Comparison of ENCODE assay signal across 29 cellular contexts in genomic region chr16:10740000-10740844, GRCh38. TPM values are rescaled to one million over a fixed set of nuclear protein-coding genes. Genes with fewer than 3 reads are reported as not detected.
DNase-seq lines count a peak whose midpoint lies in the region; ATAC-seq and TF ChIP-seq lines count a peak whose summit lies in the region.
"Had no signal": no experiment of that assay in that cellular context is flagged by ENCODE, and none has a peak within 500 bp of the region (broad histone marks: within the 10 kb centered on the region; RNA-seq: fewer than 3 reads in every experiment).

No MANE protein-coding gene starts in this region.

- no peak overlapping the region for H3K14ac ChIP-seq in IMR-90 (replicated peaks; ENCODE audit: low read depth, low read length)

- H3K23ac ChIP-seq in IMR-90 (ENCODE audit: low read depth, low read length) = no peak overlapping the region

- H3K4me1 Mint-ChIP-seq in activated CD4-positive, alpha-beta T cell treated with anti-CD3 and anti-CD28 coated beads, Interleukin-2, amount 10 ng/mL, durations not matched to agents 24 days and 14 days = peaks cover 46% of the 10 kb centered on the region
- H3K4me1 Mint-ChIP-seq in chondrocyte (ENCODE audit: low read depth) = peaks cover 34% of the 10 kb centered on the region
- peaks cover 66% of the 10 kb centered on the region for H3K4me1 Mint-ChIP-seq in stimulated activated memory B cell treated with anti-CD40 and anti-IgM and Interleukin-4, amounts not matched to agents 10 μg/mL and 1 μg/mL and 100 μg/mL, for 72 hours

- no peak for ATAC-seq in IMR-90 (ENCODE audit: low read depth)
- no peak for ATAC-seq in stimulated activated memory B cell treated with anti-CD40 and anti-IgM and Interleukin-4, amounts not matched to agents 10 μg/mL and 1 μg/mL and 100 μg/mL, for 72 hours
- ATAC-seq in GM18498 (IDR thresholded peaks at IDR 0.05; ENCODE audit: unreplicated experiment) = no peak
- ATAC-seq: activated naive CD4-positive, alpha-beta T cell treated with anti-CD3 and anti-CD28 coated beads, Interleukin-2, amount 50 U/mL, for 72 hours; K562; mucosa of descending colon; stimulated activated naive CD8-positive, alpha-beta T cell treated with anti-CD3 and anti-CD28 coated beads, Interleukin-15, Interleukin-2, amounts not matched to agents 100 U/mL and 50 U/mL, for 24 hours had no signal

- H3K4me1 ChIP-seq in IMR-90 (ENCODE audit: control insufficient read depth, insufficient read depth, low read length) (peaks cover 2% of the 10 kb centered on the region; the same call in 1 of the 2 replicates), hepatocyte (ENCODE audit: insufficient read depth) (peaks cover 9% of the 10 kb centered on the region)

- H2AK9ac ChIP-seq in IMR-90 (replicated peaks; ENCODE audit: low read depth, low read length, poor library complexity) = peak overlapping the region; percentile 19

- peaks cover 0 to 9% of the 10 kb centered on the region in 2 experiments; a peak in 2 of 4 replicates for H3K79me1 ChIP-seq in IMR-90 (ENCODE audit: low read depth in 1 of 2, low read length in 2 of 2)

- H4K20me1 ChIP-seq in IMR-90 (ENCODE audit: insufficient read depth, low read length) (no peaks in the 10 kb centered on the region; the same call in 1 of the 2 replicates), hepatocyte (ENCODE audit: insufficient read depth, poor library complexity, severe bottlenecking) (no peaks in the 10 kb centered on the region)

- H3K27me3 ChIP-seq in IMR-90 (ENCODE audit: control insufficient read depth, insufficient read depth, low read length) (no peaks in the 10 kb centered on the region), hepatocyte (no peaks in the 10 kb centered on the region)
- H3K27me3 ChIP-seq: MG63, tibial artery had no signal

- CTCF ChIA-PET in IMR-90 (lab: Yijun Ruan, JAX) = interaction anchor here (0.6 to 1.3 kb wide), 2 partner anchors 160 to 226 kb away, joined by 3 to 5 read pairs; partner anchors contain the start of gene EMP2

- H3K4me2 ChIP-seq in IMR-90 (ENCODE audit: low read depth, low read length) (no peak overlapping the region), hepatocyte (no peak overlapping the region)
- H3K4me2 ChIP-seq: smooth muscle cell had no signal

- POLR2A ChIA-PET in IMR-90 (lab: Charles Lee; ENCODE audit: unreplicated experiment) = no interaction called here

- no peak overlapping the region for H3K4me3 ChIP-seq in IMR-90 (ENCODE audit: insufficient read depth, low read depth, low read length)
- H3K4me3 ChIP-seq in hepatocyte = no peak overlapping the region
- H3K4me3 ChIP-seq: K562, MG63, mucosa of descending colon, smooth muscle cell, tibial artery had no signal

- H2BK120ac ChIP-seq in IMR-90 (ENCODE audit: low read depth, low read length) = no peak overlapping the region

- no peak for TF ChIP-seq RAD21 in IMR-90 (IDR thresholded peaks at IDR 0.05; ENCODE audit: low read length)

- TF ChIP-seq CTCF in IMR-90 (conservative IDR thresholded peaks at IDR 0.05; ENCODE audit: low read depth, low read length) = no peak
- TF ChIP-seq CTCF in chondrocyte (IDR thresholded peaks at IDR 0.05) = no peak
- TF ChIP-seq CTCF in GM10266 (IDR thresholded peaks at IDR 0.05; ENCODE audit: control insufficient read depth, insufficient read depth, low read depth, missing control alignments) = no peak
- TF ChIP-seq CTCF in hepatocyte (IDR thresholded peaks at IDR 0.05; ENCODE audit: poor library complexity) = no peak

- DNase-seq in activated CD4-positive, alpha-beta T cell treated with anti-CD3 and anti-CD28 coated beads, Interleukin-2, amount 10 ng/mL, durations not matched to agents 24 days and 14 days = no peak
- no peak for DNase-seq in activated CD4-positive, alpha-beta T cell treated with anti-CD3 and anti-CD28 coated beads for 1 hour
- DNase-seq in IMR-90 (no peak), chondrocyte (ENCODE audit: low spot score) (peak; percentile 59), GM10266 (ENCODE audit: extremely low spot score) (no peak), hepatocyte (ENCODE audit: low spot score) (no peak)
- DNase-seq: 8988T; AML-193; COR-L47; effector memory CD4-positive, alpha-beta T cell; foreskin melanocyte; H7; hippocampal formation; MG63; mucosa of descending colon; NCI-H1436 treated with DMSO at 0.1 percent for 48 hours; nucleus accumbens; stimulated activated CD4-positive, alpha-beta T cell treated with anti-CD3 and anti-CD28 coated beads, Interleukin-2, amount 100 ng/mL, for 48 hours; stimulated activated naive CD8-positive, alpha-beta T cell treated with anti-CD3 and anti-CD28 coated beads, Interleukin-15, Interleukin-2, amounts not matched to agents 100 U/mL and 50 U/mL, for 24 hours; tibial artery; WERI-Rb-1 had no signal

- intact Hi-C loops in activated CD4-positive, alpha-beta T cell treated with anti-CD3 and anti-CD28 coated beads, Interleukin-2, amount 10 ng/mL, durations not matched to agents 24 days and 14 days (cut with micrococcal nuclease) = loop anchor here (2.0 to 10.0 kb wide), 7 partner anchors 353 to 1943 kb away; partner anchors contain the start of genes ATF7IP2, GSPT1, PMM2 and RSL1D1
- intact Hi-C loops in IMR-90 (cut with micrococcal nuclease) = no loop called here

- dilution Hi-C loops in IMR-90 (cut with HindIII; ENCODE audit: low sequenced_read_pairs, unreplicated experiment) = no loop called here

- no peak for TF ChIP-seq POLR2A in IMR-90 (IDR thresholded peaks at IDR 0.05; ENCODE audit: low read depth, low read length)

- no peak overlapping the region for H2BK20ac ChIP-seq in IMR-90 (ENCODE audit: low read depth, low read length)

- H3K9ac ChIP-seq in IMR-90 (ENCODE audit: low read depth, low read length) = no peak overlapping the region

- H3K9me3 ChIP-seq in IMR-90 (ENCODE audit: control insufficient read depth, insufficient read depth, low read length) (no peaks in the 10 kb centered on the region), hepatocyte (ENCODE audit: low read depth) (no peaks in the 10 kb centered on the region)
- H3K9me3 ChIP-seq: MG63, mucosa of descending colon, tibial artery had no signal

- H4K5ac ChIP-seq in IMR-90 (ENCODE audit: low read depth, low read length) = no peak overlapping the region

- no peak overlapping the region for H3K4ac ChIP-seq in IMR-90 (ENCODE audit: low read depth, low read length)

- H3K9me2 ChIP-seq in hepatocyte (replicated peaks; ENCODE audit: insufficient read depth) = no peaks in the 10 kb centered on the region

- H3K36me3 Mint-ChIP-seq in activated CD4-positive, alpha-beta T cell treated with anti-CD3 and anti-CD28 coated beads, Interleukin-2, amount 10 ng/mL, durations not matched to agents 24 days and 14 days (ENCODE audit: low read depth) = peaks cover 5% of the 10 kb centered on the region
- H3K36me3 Mint-ChIP-seq in chondrocyte (ENCODE audit: low read depth) = no peaks in the 10 kb centered on the region
- H3K36me3 Mint-ChIP-seq in stimulated activated memory B cell treated with anti-CD40 and anti-IgM and Interleukin-4, amounts not matched to agents 10 μg/mL and 1 μg/mL and 100 μg/mL, for 72 hours = peaks cover 1% of the 10 kb centered on the region

- peaks cover 2% of the 10 kb centered on the region for H3K27me3 Mint-ChIP-seq in activated CD4-positive, alpha-beta T cell treated with anti-CD3 and anti-CD28 coated beads, Interleukin-2, amount 10 ng/mL, durations not matched to agents 24 days and 14 days
- no peaks in the 10 kb centered on the region for H3K27me3 Mint-ChIP-seq in chondrocyte (ENCODE audit: low read depth)
- H3K27me3 Mint-ChIP-seq in stimulated activated memory B cell treated with anti-CD40 and anti-IgM and Interleukin-4, amounts not matched to agents 10 μg/mL and 1 μg/mL and 100 μg/mL, for 72 hours = no peaks in the 10 kb centered on the region

- H3K18ac ChIP-seq in IMR-90 (ENCODE audit: low read depth, low read length) = no peak overlapping the region

- peaks cover 3% of the 10 kb centered on the region for H3K9me3 Mint-ChIP-seq in activated CD4-positive, alpha-beta T cell treated with anti-CD3 and anti-CD28 coated beads, Interleukin-2, amount 10 ng/mL, durations not matched to agents 24 days and 14 days
- no peaks in the 10 kb centered on the region for H3K9me3 Mint-ChIP-seq in chondrocyte (ENCODE audit: low read depth)
- no peaks in the 10 kb centered on the region for H3K9me3 Mint-ChIP-seq in stimulated activated memory B cell treated with anti-CD40 and anti-IgM and Interleukin-4, amounts not matched to agents 10 μg/mL and 1 μg/mL and 100 μg/mL, for 72 hours
- H3K9me3 Mint-ChIP-seq: activated naive CD4-positive, alpha-beta T cell treated with anti-CD3 and anti-CD28 coated beads, Interleukin-2, amount 50 U/mL, for 72 hours had no signal

- H3K4me3 Mint-ChIP-seq in activated CD4-positive, alpha-beta T cell treated with anti-CD3 and anti-CD28 coated beads, Interleukin-2, amount 10 ng/mL, durations not matched to agents 24 days and 14 days = peak overlapping the region; percentile 18
- no peak overlapping the region for H3K4me3 Mint-ChIP-seq in chondrocyte (ENCODE audit: unreplicated experiment)
- no peak overlapping the region for H3K4me3 Mint-ChIP-seq in stimulated activated memory B cell treated with anti-CD40 and anti-IgM and Interleukin-4, amounts not matched to agents 10 μg/mL and 1 μg/mL and 100 μg/mL, for 72 hours

- H3K36me3 ChIP-seq in IMR-90 (ENCODE audit: control insufficient read depth, insufficient read depth, low read length) (no peaks in the 10 kb centered on the region), hepatocyte (replicated peaks; ENCODE audit: insufficient read depth, low read depth) (no peaks in the 10 kb centered on the region)
- H3K36me3 ChIP-seq: MG63, tibial artery, WERI-Rb-1 had no signal

- H2BK15ac ChIP-seq in IMR-90 (ENCODE audit: low read depth, low read length) = no peak overlapping the region

- no TSS peak for BruUV-seq in IMR-90 (replicated peaks; lab: Mats Ljungman, UMichigan)

- H3K79me2 ChIP-seq in hepatocyte = no peaks in the 10 kb centered on the region

- H3K27ac ChIP-seq in IMR-90 (ENCODE audit: insufficient read depth, low read length) (no peak overlapping the region), hepatocyte (no peak overlapping the region)
- H3K27ac ChIP-seq: WERI-Rb-1 had no signal

- in situ Hi-C loops in IMR-90 (cut with MboI; ENCODE audit: low sequenced_read_pairs) = loop anchor here (10.0 kb wide), 1 partner anchor 1585 kb away; no protein-coding TSS in a partner anchor

- H2AK5ac ChIP-seq in IMR-90 (ENCODE audit: low read depth, low read length) = peak overlapping the region; percentile 64

- H2BK5ac ChIP-seq in IMR-90 (ENCODE audit: low read depth, low read length, poor library complexity, severe bottlenecking) = no peak overlapping the region

- no peak overlapping the region; the same call in 1 of the 2 replicates for H4K91ac ChIP-seq in IMR-90 (ENCODE audit: insufficient read depth, low read depth, low read length)

- 100% methylated on average over 1 of the region's 10 CpGs; no CpG with 5 or more reads in 1 of the 2 experiments for WGBS in IMR-90 (ENCODE audit: extremely low coverage in 2 of 2, insufficient read length in 1 of 2), 2 experiments
- WGBS in hepatocyte (ENCODE audit: low lambda C conversion rate, missing lambda C conversion rate) = 95% methylated on average over 10 of the region's 10 CpGs

- H3K9me1 ChIP-seq in IMR-90 (ENCODE audit: insufficient read depth, low read length) = 0 out of 2 replicates have a peak, but pooled peaks cover 4% of the 10 kb centered on the region

- H3K56ac ChIP-seq in IMR-90 (ENCODE audit: extremely low read depth, insufficient read depth, low read length) = no peak overlapping the region

- no peak overlapping the region for H4K8ac ChIP-seq in IMR-90 (ENCODE audit: low read depth in 2 of 2, low read length in 2 of 2)

- H3K27ac Mint-ChIP-seq in activated CD4-positive, alpha-beta T cell treated with anti-CD3 and anti-CD28 coated beads, Interleukin-2, amount 10 ng/mL, durations not matched to agents 24 days and 14 days = no peak overlapping the region
- no peak overlapping the region for H3K27ac Mint-ChIP-seq in chondrocyte (ENCODE audit: unreplicated experiment)
- H3K27ac Mint-ChIP-seq in stimulated activated memory B cell treated with anti-CD40 and anti-IgM and Interleukin-4, amounts not matched to agents 10 μg/mL and 1 μg/mL and 100 μg/mL, for 72 hours = peak overlapping the region; percentile 96

- H2AFZ ChIP-seq in IMR-90 (replicated peaks; ENCODE audit: low read length, poor library complexity) = peak overlapping the region; percentile 49
- no peak overlapping the region for H2AFZ ChIP-seq in hepatocyte

RNA-seq across cellular contexts. Expression of gene NUBP1, which starts 3.4 kb away (rescaled TPM):
- total RNA-seq in activated CD4-positive, alpha-beta T cell treated with anti-CD3 and anti-CD28 coated beads, Interleukin-2, amount 10 ng/mL, durations not matched to agents 24 days and 14 days = 38.6 and 39.5 TPM in 2 replicates
- total RNA-seq in IMR-90 (2012; rRNA removed) = 28.0 and 29.7 TPM in 2 replicates
- 30.6 and 31.5 TPM in 2 replicates for polyA plus RNA-seq in IMR-90 (2012; rRNA removed)
- 18.3 and 19.8 TPM in 2 replicates for polyA plus RNA-seq in IMR-90 (2012; cell fraction: cytosol; rRNA removed)
- 9.8 and 16.6 TPM in 2 replicates for polyA plus RNA-seq in IMR-90 (2012; cell fraction: nucleus; rRNA removed; ENCODE audit: low replicate concordance)
- 17.2 to 20.0 TPM (median 18.5 TPM) in 3 replicates for total RNA-seq in chondrocyte
- total RNA-seq in hepatocyte = 25.6 and 32.3 TPM in 2 replicates
- 31.7 and 38.8 TPM in 2 replicates for polyA plus RNA-seq in hepatocyte

RNA-seq across cellular contexts. Expression of gene TEKT5, which starts 45.5 kb away (rescaled TPM):
- total RNA-seq in activated CD4-positive, alpha-beta T cell treated with anti-CD3 and anti-CD28 coated beads, Interleukin-2, amount 10 ng/mL, durations not matched to agents 24 days and 14 days = not detected in 2 replicates
- not detected in 2 replicates for total RNA-seq in IMR-90 (2012; rRNA removed)
- polyA plus RNA-seq in IMR-90 (2012; rRNA removed) = 0.17 and 0.26 TPM in 2 replicates
- polyA plus RNA-seq in IMR-90 (2012; cell fraction: cytosol; rRNA removed) = 0.09 TPM in 1 of 2 replicates, not detected in the other
- 0.45 and 0.49 TPM in 2 replicates for polyA plus RNA-seq in IMR-90 (2012; cell fraction: nucleus; rRNA removed; ENCODE audit: low replicate concordance)
- not detected in 3 replicates for total RNA-seq in chondrocyte
- not detected in 2 replicates for total RNA-seq in hepatocyte
- polyA plus RNA-seq in hepatocyte = not detected in 2 replicates
- total RNA-seq: activated naive CD4-positive, alpha-beta T cell treated with anti-CD3 and anti-CD28 coated beads, Interleukin-2, amount 50 U/mL, for 72 hours; K562; NCI-H460; pulmonary artery endothelial cell; smooth muscle cell; T-helper 2 cell treated with Interferon-gamma antibody and Interleukin-4, amounts not matched to agents 100 ng/mL and 5 ng/mL, for 36 hours had no signal
- polyA plus RNA-seq: smooth muscle cell had no signal
